In genomic region chr20:14374191-14374590, GRCh38 we compare ENCODE assay signal across 33 cellular contexts. TPM values are rescaled to one million over a fixed set of nuclear protein-coding genes. Genes with fewer than 3 reads are reported as not detected.
"Had no signal": no experiment of that assay in that cellular context is flagged by ENCODE, and none has a peak within 500 bp of the region (broad histone marks: within the 10 kb centered on the region; RNA-seq: fewer than 3 reads in every experiment).

No MANE protein-coding gene starts in this region.

- H3K27ac ChIP-seq: epithelial cell of prostate, esophagus squamous epithelium, heart right ventricle, left ventricle myocardium inferior, pancreas, prostate gland, sigmoid colon, uterus had no signal

- H3K4me1 ChIP-seq: esophagus squamous epithelium, heart right ventricle, left ventricle myocardium inferior, pancreas, uterus had no signal

- H3K4me3 ChIP-seq: esophagus squamous epithelium, heart right ventricle, left ventricle myocardium inferior, lung, pancreas, prostate gland, sigmoid colon, uterus had no signal

- DNase-seq: activated CD4-positive, alpha-beta T cell treated with anti-CD3 and anti-CD28 coated beads, Interleukin-2, amount 50 U/mL, for 1 hour; activated CD8-positive, alpha-beta memory T cell treated with anti-CD3 and anti-CD28 coated beads, Interleukin-2, amount 10 ng/mL, durations not matched to agents 7 days and 5 days; activated CD8-positive, alpha-beta T cell treated with anti-CD3 and anti-CD28 coated beads for 36 hours; activated naive CD4-positive, alpha-beta T cell treated with Interleukin-2 at 50 U/mL for 16 hours; activated T-cell treated with anti-CD3 and anti-CD28 coated beads, Interleukin-2, amount 50 U/mL, for 48 hours; anterior cingulate cortex; effector CD4-positive, alpha-beta T cell; esophagus squamous epithelium; foreskin melanocyte; heart right ventricle; kidney glomerular epithelial cell; left ventricle myocardium inferior; mucosa of descending colon; nucleus accumbens; pancreas; retina; sigmoid colon; small intestine; stimulated activated CD4-positive, alpha-beta T cell treated with anti-CD3 and anti-CD28 coated beads, Interleukin-4, amount 100 ng/mL, for 24 hours; stimulated activated naive CD8-positive, alpha-beta T cell treated with anti-CD3 and anti-CD28 coated beads, Interleukin-15, amount 100 ng/mL, for 72 hours; substantia nigra; T-helper 2 cell; uterus had no signal

- H3K27me3 ChIP-seq: esophagus squamous epithelium, heart right ventricle, pancreas, sigmoid colon, uterus had no signal

- H3K4me3 Mint-ChIP-seq: activated CD8-positive, alpha-beta memory T cell treated with anti-CD3 and anti-CD28 coated beads, Interleukin-2, amount 10 ng/mL, durations not matched to agents 7 days and 5 days; activated CD8-positive, alpha-beta T cell treated with anti-CD3 and anti-CD28 coated beads for 36 hours; activated naive CD8-positive, alpha-beta T cell; central memory CD8-positive, alpha-beta T cell; dendritic cell treated with granulocyte-macrophage colony-stimulating factor and Interleukin-4, amounts not matched to agents 40 ng/mL and 50 ng/mL, for 4 days; natural killer cell treated with Interleukin-12 subunit alpha and Interleukin-12 subunit beta and Interleukin-15 and Interleukin-18, amount 100 ng/mL, for 72 hours; stimulated activated effector memory CD8-positive, alpha-beta T cell treated with anti-CD3 and anti-CD28 coated beads, Interleukin-12 subunit alpha, Interleukin-12 subunit beta, amount 100 ng/mL, for 72 hours; stimulated activated naive CD8-positive, alpha-beta T cell treated with anti-CD3 and anti-CD28 coated beads, Interleukin-15, amount 100 ng/mL, for 72 hours; type B pancreatic cell; WTC11 had no signal

- ATAC-seq: activated CD8-positive, alpha-beta memory T cell treated with anti-CD3 and anti-CD28 coated beads, Interleukin-2, amount 10 ng/mL, durations not matched to agents 7 days and 5 days; activated CD8-positive, alpha-beta T cell treated with anti-CD3 and anti-CD28 coated beads for 36 hours; heart right ventricle; mucosa of descending colon; natural killer cell treated with Interleukin-12 subunit alpha and Interleukin-12 subunit beta and Interleukin-15 and Interleukin-18, amount 100 ng/mL, for 72 hours; pancreas; stimulated activated effector memory CD8-positive, alpha-beta T cell treated with anti-CD3 and anti-CD28 coated beads, Interleukin-12 subunit alpha, Interleukin-12 subunit beta, amount 100 ng/mL, for 72 hours; stimulated activated naive CD8-positive, alpha-beta T cell treated with anti-CD3 and anti-CD28 coated beads, Interleukin-15, amount 100 ng/mL, for 72 hours; WTC11 had no signal

- H3K27me3 Mint-ChIP-seq: activated CD8-positive, alpha-beta memory T cell treated with anti-CD3 and anti-CD28 coated beads, Interleukin-2, amount 10 ng/mL, durations not matched to agents 7 days and 5 days; activated CD8-positive, alpha-beta T cell treated with anti-CD3 and anti-CD28 coated beads for 36 hours; activated naive CD8-positive, alpha-beta T cell; central memory CD8-positive, alpha-beta T cell; dendritic cell treated with granulocyte-macrophage colony-stimulating factor and Interleukin-4, amounts not matched to agents 40 ng/mL and 50 ng/mL, for 4 days; natural killer cell treated with Interleukin-12 subunit alpha and Interleukin-12 subunit beta and Interleukin-15 and Interleukin-18, amount 100 ng/mL, for 72 hours; stimulated activated naive CD8-positive, alpha-beta T cell treated with anti-CD3 and anti-CD28 coated beads, Interleukin-15, amount 100 ng/mL, for 72 hours; type B pancreatic cell had no signal

- H3K9me3 ChIP-seq: esophagus squamous epithelium, heart right ventricle, left ventricle myocardium inferior, mucosa of descending colon, pancreas, prostate gland, sigmoid colon, uterus had no signal

- H3K36me3 ChIP-seq: esophagus squamous epithelium, heart right ventricle, left ventricle myocardium inferior, pancreas, prostate gland, sigmoid colon, uterus had no signal

- H3K4me1 Mint-ChIP-seq: activated CD8-positive, alpha-beta memory T cell treated with anti-CD3 and anti-CD28 coated beads, Interleukin-2, amount 10 ng/mL, durations not matched to agents 7 days and 5 days; central memory CD8-positive, alpha-beta T cell; stimulated activated effector memory CD8-positive, alpha-beta T cell treated with anti-CD3 and anti-CD28 coated beads, Interleukin-12 subunit alpha, Interleukin-12 subunit beta, amount 100 ng/mL, for 72 hours; stimulated activated naive CD8-positive, alpha-beta T cell treated with anti-CD3 and anti-CD28 coated beads, Interleukin-15, amount 100 ng/mL, for 72 hours had no signal

- H3K9me3 Mint-ChIP-seq: stimulated activated naive CD8-positive, alpha-beta T cell treated with anti-CD3 and anti-CD28 coated beads, Interleukin-15, amount 100 ng/mL, for 72 hours; WTC11 had no signal

- H3K27ac Mint-ChIP-seq: activated CD8-positive, alpha-beta memory T cell treated with anti-CD3 and anti-CD28 coated beads, Interleukin-2, amount 10 ng/mL, durations not matched to agents 7 days and 5 days; activated CD8-positive, alpha-beta T cell treated with anti-CD3 and anti-CD28 coated beads for 36 hours; activated naive CD8-positive, alpha-beta T cell; dendritic cell treated with granulocyte-macrophage colony-stimulating factor and Interleukin-4, amounts not matched to agents 40 ng/mL and 50 ng/mL, for 4 days; natural killer cell treated with Interleukin-12 subunit alpha and Interleukin-12 subunit beta and Interleukin-15 and Interleukin-18, amount 100 ng/mL, for 72 hours; stimulated activated effector memory CD8-positive, alpha-beta T cell treated with anti-CD3 and anti-CD28 coated beads, Interleukin-12 subunit alpha, Interleukin-12 subunit beta, amount 100 ng/mL, for 72 hours; stimulated activated naive CD8-positive, alpha-beta T cell treated with anti-CD3 and anti-CD28 coated beads, Interleukin-15, amount 100 ng/mL, for 72 hours; type B pancreatic cell; WTC11 had no signal

- H3K36me3 Mint-ChIP-seq: activated CD8-positive, alpha-beta memory T cell treated with anti-CD3 and anti-CD28 coated beads, Interleukin-2, amount 10 ng/mL, durations not matched to agents 7 days and 5 days; activated naive CD8-positive, alpha-beta T cell; stimulated activated effector memory CD8-positive, alpha-beta T cell treated with anti-CD3 and anti-CD28 coated beads, Interleukin-12 subunit alpha, Interleukin-12 subunit beta, amount 100 ng/mL, for 72 hours; type B pancreatic cell had no signal

RNA-seq across cellular contexts. Expression of gene FLRT3, which starts 36.8 kb away (rescaled TPM):
- total RNA-seq: activated CD8-positive, alpha-beta memory T cell treated with anti-CD3 and anti-CD28 coated beads, Interleukin-2, amount 10 ng/mL, durations not matched to agents 7 days and 5 days; activated CD8-positive, alpha-beta T cell treated with anti-CD3 and anti-CD28 coated beads for 36 hours; natural killer cell treated with Interleukin-12 subunit alpha and Interleukin-12 subunit beta and Interleukin-15 and Interleukin-18, amount 100 ng/mL, for 72 hours had no signal
